21 cellular contexts compared by ENCODE assay signal in the genomic region with DNA sequence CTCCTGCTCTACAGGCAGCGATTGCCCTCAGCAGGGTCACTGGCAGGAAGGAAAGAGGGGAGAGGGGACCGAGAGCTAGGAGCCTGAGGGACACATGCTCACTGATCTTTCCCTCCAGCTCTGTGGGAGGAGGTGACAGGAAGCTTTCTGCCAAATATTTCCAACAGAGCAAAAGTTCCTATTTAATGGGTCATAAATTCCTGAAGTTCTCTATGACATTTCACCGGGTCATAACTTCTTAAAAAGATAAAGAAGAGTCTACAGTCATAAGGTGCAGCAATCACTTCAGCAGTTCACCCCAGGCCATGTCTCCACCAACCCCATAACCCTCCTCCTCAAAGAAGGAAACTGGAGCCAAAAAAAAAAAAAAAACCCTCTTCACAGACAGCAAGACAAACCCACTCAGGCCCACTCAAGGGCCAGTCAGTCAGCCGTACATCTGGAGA.
A peak's percentile ranks its signal among the peaks of the same experiment; 100 is the strongest.
DNase-seq lines count a peak whose midpoint lies in the region; ATAC-seq, FAIRE-seq and TF ChIP-seq lines count a peak whose summit lies in the region.
"Had no signal": no experiment of that assay in that cellular context is flagged by ENCODE, and none has a peak within 500 bp of the region (broad histone marks: within the 10 kb centered on the region; RNA-seq: fewer than 3 reads in every experiment).

No MANE protein-coding gene starts in this region.

- TF ChIP-seq POLR2A in upper lobe of left lung (IDR thresholded peaks at IDR 0.05), result no peak

- H3K27me3 ChIP-seq in astrocyte (ENCODE audit: insufficient read depth, low read length) (no peaks in the 10 kb centered on the region), GM23338 (ENCODE audit: insufficient read depth) (no peaks in the 10 kb centered on the region), upper lobe of left lung (no peaks in the 10 kb centered on the region)
- H3K27me3 ChIP-seq: suprapubic skin had no signal

- CTCF ChIA-PET in HEK293 (lab: Yijun Ruan, JAX), result no interaction called here

- ATAC-seq in omental fat pad (ENCODE audit: low FRiP score) (peak; percentile 60), GM23338 (no peak), upper lobe of left lung (ENCODE audit: low FRiP score in 2 of 2) (no peak)
- ATAC-seq: activated CD4-positive, CD25-positive, alpha-beta regulatory T cell treated with anti-CD3 and anti-CD28 coated beads, Interleukin-2, amount 50 U/mL, for 24 hours; CD8-positive, alpha-beta T cell; GM12878 had no signal

- H3K4me3 ChIP-seq in AG10803 (ENCODE audit: low read length) (no peak overlapping the region), HEK293 (ENCODE audit: low read depth, low read length) (no peak overlapping the region), astrocyte (ENCODE audit: insufficient read depth, low read depth, low read length) (no peak overlapping the region), GM23338 (no peak overlapping the region), upper lobe of left lung (no peak overlapping the region)
- H3K4me3 ChIP-seq: GM12878, suprapubic skin had no signal

- no peak overlapping the region for H3K27ac Mint-ChIP-seq in astrocyte (ENCODE audit: unreplicated experiment)
- H3K27ac Mint-ChIP-seq in GM23338, result no peak overlapping the region
- H3K27ac Mint-ChIP-seq: activated CD4-positive, alpha-beta memory T cell treated with anti-CD3 and anti-CD28 coated beads for 36 hours; CD8-positive, alpha-beta T cell had no signal

- H3K9me3 Mint-ChIP-seq in astrocyte (ENCODE audit: unreplicated experiment), result peaks cover 11% of the 10 kb centered on the region
- H3K9me3 Mint-ChIP-seq in GM23338, result peaks cover 4% of the 10 kb centered on the region; the same call in 1 of the 3 replicates
- H3K9me3 Mint-ChIP-seq: CD8-positive, alpha-beta T cell had no signal

- H3K79me2 ChIP-seq in astrocyte (ENCODE audit: insufficient read depth, low read length), result no peaks in the 10 kb centered on the region
- no peaks in the 10 kb centered on the region for H3K79me2 ChIP-seq in GM23338 (replicated peaks; ENCODE audit: insufficient read depth)

- no peak for TF ChIP-seq EP300 in upper lobe of left lung (IDR thresholded peaks at IDR 0.05)

- no peaks in the 10 kb centered on the region for H3K9me3 ChIP-seq in HEK293 (ENCODE audit: control insufficient read depth, insufficient read depth, low read depth, low read length)
- no peaks in the 10 kb centered on the region for H3K9me3 ChIP-seq in astrocyte (ENCODE audit: insufficient read depth, low read depth, low read length)
- no peaks in the 10 kb centered on the region for H3K9me3 ChIP-seq in upper lobe of left lung
- H3K9me3 ChIP-seq: suprapubic skin had no signal

- H3K4me2 ChIP-seq in astrocyte (ENCODE audit: low read length) (no peak overlapping the region), GM23338 (no peak overlapping the region)

- no peaks in the 10 kb centered on the region for H3F3A ChIP-seq in GM23338 (replicated peaks; ENCODE audit: low read depth)

- H3K27me3 Mint-ChIP-seq in astrocyte (ENCODE audit: low read depth, unreplicated experiment) (peaks cover 2% of the 10 kb centered on the region), GM23338 (ENCODE audit: insufficient read depth, low read depth, poor library complexity) (no peaks in the 10 kb centered on the region)
- H3K27me3 Mint-ChIP-seq: activated CD4-positive, alpha-beta memory T cell treated with anti-CD3 and anti-CD28 coated beads for 36 hours had no signal

- H3K36me3 Mint-ChIP-seq in astrocyte (ENCODE audit: low read depth, unreplicated experiment), result no peaks in the 10 kb centered on the region
- no peaks in the 10 kb centered on the region for H3K36me3 Mint-ChIP-seq in GM23338 (ENCODE audit: low read depth)
- H3K36me3 Mint-ChIP-seq: activated CD4-positive, alpha-beta memory T cell treated with anti-CD3 and anti-CD28 coated beads for 36 hours; CD8-positive, alpha-beta T cell had no signal

- POLR2A ChIA-PET in HEK293 (lab: Yijun Ruan, JAX), result no interaction called here

- no peak overlapping the region for H3K27ac ChIP-seq in HEK293 (ENCODE audit: extremely low read depth, low read depth, low read length)
- H3K27ac ChIP-seq in astrocyte (ENCODE audit: low read depth, low read length), result no peak overlapping the region
- H3K27ac ChIP-seq in GM23338 (ENCODE audit: low read depth), result no peak overlapping the region
- no peak overlapping the region for H3K27ac ChIP-seq in upper lobe of left lung
- H3K27ac ChIP-seq: epithelial cell of prostate, HL-60, suprapubic skin had no signal

- H3K4me3 Mint-ChIP-seq in astrocyte (ENCODE audit: unreplicated experiment) (no peak overlapping the region), GM23338 (no peak overlapping the region)
- H3K4me3 Mint-ChIP-seq: activated CD4-positive, alpha-beta memory T cell treated with anti-CD3 and anti-CD28 coated beads for 36 hours; CD8-positive, alpha-beta T cell had no signal

- no peak overlapping the region for H2AFZ ChIP-seq in astrocyte (ENCODE audit: low read depth, low read length)
- H2AFZ ChIP-seq in GM23338, result no peak overlapping the region

- FAIRE-seq in astrocyte (lab: Jason Lieb, UNC), result no peak
- FAIRE-seq: GM12878 had no signal

- peak; percentile 17 for DNase-seq in AG10803 (ENCODE audit: low read depth)
- DNase-seq in astrocyte (ENCODE audit: low read depth), result peak; percentile 20
- DNase-seq in omental fat pad (ENCODE audit: low spot score), result no peak
- no peak for DNase-seq in T-helper 1 cell
- no peak for DNase-seq in GM23338 (ENCODE audit: low spot score)
- DNase-seq in upper lobe of left lung, result no peak
- DNase-seq in ecto neural progenitor cell (ENCODE audit: low spot score), result no peak
- DNase-seq: activated CD4-positive, alpha-beta memory T cell treated with anti-CD3 and anti-CD28 coated beads for 36 hours; activated gamma-delta T cell; CD8-positive, alpha-beta T cell; head of caudate nucleus; NCI-H1092 treated with DMSO at 0.1 percent for 48 hours; NCI-H2081; OCI-M1; SHP77 treated with DMSO at 0.1 percent for 48 hours had no signal

- H3K36me3 ChIP-seq in HEK293 (ENCODE audit: control insufficient read depth in 2 of 2, insufficient read depth in 1 of 2, low read length in 2 of 2) (no peaks in the 10 kb centered on the region), astrocyte (ENCODE audit: insufficient read depth, low read length) (no peaks in the 10 kb centered on the region), GM23338 (ENCODE audit: insufficient read depth) (no peaks in the 10 kb centered on the region), upper lobe of left lung (no peaks in the 10 kb centered on the region)
- H3K36me3 ChIP-seq: suprapubic skin had no signal

- 0 out of 2 replicates have a peak, but pooled peaks cover 2% of the 10 kb centered on the region for H3K9me2 ChIP-seq in GM23338 (ENCODE audit: insufficient read depth)

- H3K4me1 Mint-ChIP-seq in astrocyte (ENCODE audit: low read depth, unreplicated experiment), result peaks cover 9% of the 10 kb centered on the region
- H3K4me1 Mint-ChIP-seq in GM23338, result no peaks in the 10 kb centered on the region

- TF ChIP-seq CTCF in AG10803 (conservative IDR thresholded peaks at IDR 0.05; ENCODE audit: low read length), result no peak
- TF ChIP-seq CTCF in HEK293 (tag by site-specific recombination; IDR thresholded peaks at IDR 0.05), result no peak
- TF ChIP-seq CTCF in astrocyte (IDR thresholded peaks at IDR 0.05; ENCODE audit: insufficient read depth, low read depth, low read length), result no peak
- no peak for TF ChIP-seq CTCF in omental fat pad (IDR thresholded peaks at IDR 0.05)
- TF ChIP-seq CTCF in GM23338 (conservative IDR thresholded peaks at IDR 0.05; ENCODE audit: low read depth in 2 of 2), result no peak
- no peak for TF ChIP-seq CTCF in upper lobe of left lung (IDR thresholded peaks at IDR 0.05)

- H3K4me1 ChIP-seq in HEK293 (ENCODE audit: control insufficient read depth, insufficient read depth, low read length), result no peaks in the 10 kb centered on the region; the same call in 1 of the 2 replicates
- H3K4me1 ChIP-seq in astrocyte (ENCODE audit: insufficient read depth, low read length), result peaks cover 5% of the 10 kb centered on the region
- no peaks in the 10 kb centered on the region for H3K4me1 ChIP-seq in GM23338 (ENCODE audit: insufficient read depth)
- no peaks in the 10 kb centered on the region for H3K4me1 ChIP-seq in upper lobe of left lung
- H3K4me1 ChIP-seq: suprapubic skin had no signal

- no peak overlapping the region for H3K9ac ChIP-seq in astrocyte (ENCODE audit: low read length)

- 30 to 46% methylated on average over 4 of the region's 4 CpGs for WGBS in upper lobe of left lung, 2 donors

- H4K20me1 ChIP-seq in astrocyte (ENCODE audit: insufficient read depth, low read length) (no peaks in the 10 kb centered on the region), GM23338 (replicated peaks; ENCODE audit: insufficient read depth) (no peaks in the 10 kb centered on the region)

TF ChIP-seq in HEK293, 187 proteins besides CTCF, POLR2A, EP300 and RAD21:
- TF ChIP-seq EGR2 (tag by site-specific recombination; IDR thresholded peaks at IDR 0.05; ENCODE audit: low read depth) (peak; percentile 41; the same call in 1 of the 2 replicates), ZNF16 (tag by site-specific recombination; IDR thresholded peaks at IDR 0.05; ENCODE audit: low read depth) (no peak)

TF ChIP-seq in GM23338, 12 proteins besides CTCF, POLR2A, EP300 and RAD21 (continues in another document):
- TF ChIP-seq POLR2AphosphoS5 (IDR thresholded peaks at IDR 0.05; ENCODE audit: low read depth) (no peak), EZH2 (IDR thresholded peaks at IDR 0.05; ENCODE audit: low read depth, unreplicated experiment) (no peak)
- TF ChIP-seq, protein P1, sequence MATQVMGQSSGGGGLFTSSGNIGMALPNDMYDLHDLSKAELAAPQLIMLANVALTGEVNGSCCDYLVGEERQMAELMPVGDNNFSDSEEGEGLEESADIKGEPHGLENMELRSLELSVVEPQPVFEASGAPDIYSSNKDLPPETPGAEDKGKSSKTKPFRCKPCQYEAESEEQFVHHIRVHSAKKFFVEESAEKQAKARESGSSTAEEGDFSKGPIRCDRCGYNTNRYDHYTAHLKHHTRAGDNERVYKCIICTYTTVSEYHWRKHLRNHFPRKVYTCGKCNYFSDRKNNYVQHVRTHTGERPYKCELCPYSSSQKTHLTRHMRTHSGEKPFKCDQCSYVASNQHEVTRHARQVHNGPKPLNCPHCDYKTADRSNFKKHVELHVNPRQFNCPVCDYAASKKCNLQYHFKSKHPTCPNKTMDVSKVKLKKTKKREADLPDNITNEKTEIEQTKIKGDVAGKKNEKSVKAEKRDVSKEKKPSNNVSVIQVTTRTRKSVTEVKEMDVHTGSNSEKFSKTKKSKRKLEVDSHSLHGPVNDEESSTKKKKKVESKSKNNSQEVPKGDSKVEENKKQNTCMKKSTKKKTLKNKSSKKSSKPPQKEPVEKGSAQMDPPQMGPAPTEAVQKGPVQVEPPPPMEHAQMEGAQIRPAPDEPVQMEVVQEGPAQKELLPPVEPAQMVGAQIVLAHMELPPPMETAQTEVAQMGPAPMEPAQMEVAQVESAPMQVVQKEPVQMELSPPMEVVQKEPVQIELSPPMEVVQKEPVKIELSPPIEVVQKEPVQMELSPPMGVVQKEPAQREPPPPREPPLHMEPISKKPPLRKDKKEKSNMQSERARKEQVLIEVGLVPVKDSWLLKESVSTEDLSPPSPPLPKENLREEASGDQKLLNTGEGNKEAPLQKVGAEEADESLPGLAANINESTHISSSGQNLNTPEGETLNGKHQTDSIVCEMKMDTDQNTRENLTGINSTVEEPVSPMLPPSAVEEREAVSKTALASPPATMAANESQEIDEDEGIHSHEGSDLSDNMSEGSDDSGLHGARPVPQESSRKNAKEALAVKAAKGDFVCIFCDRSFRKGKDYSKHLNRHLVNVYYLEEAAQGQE (IDR thresholded peaks at IDR 0.05; ENCODE audit: unreplicated experiment), result no peak

Comparison
In these comparisons a context has a peak if more than half of its experiments do, and no peak if none do; other contexts are left out.
1. DNase-seq: peak in AG10803 (single experiment) and astrocyte (single experiment); none in omental fat pad (single experiment), T-helper 1 cell (0 of 5), GM23338 (single experiment), upper lobe of left lung (0 of 2) and ecto neural progenitor cell (single experiment).